Comparison of ENCODE assay signal across 1 cellular context in the genomic region with DNA sequence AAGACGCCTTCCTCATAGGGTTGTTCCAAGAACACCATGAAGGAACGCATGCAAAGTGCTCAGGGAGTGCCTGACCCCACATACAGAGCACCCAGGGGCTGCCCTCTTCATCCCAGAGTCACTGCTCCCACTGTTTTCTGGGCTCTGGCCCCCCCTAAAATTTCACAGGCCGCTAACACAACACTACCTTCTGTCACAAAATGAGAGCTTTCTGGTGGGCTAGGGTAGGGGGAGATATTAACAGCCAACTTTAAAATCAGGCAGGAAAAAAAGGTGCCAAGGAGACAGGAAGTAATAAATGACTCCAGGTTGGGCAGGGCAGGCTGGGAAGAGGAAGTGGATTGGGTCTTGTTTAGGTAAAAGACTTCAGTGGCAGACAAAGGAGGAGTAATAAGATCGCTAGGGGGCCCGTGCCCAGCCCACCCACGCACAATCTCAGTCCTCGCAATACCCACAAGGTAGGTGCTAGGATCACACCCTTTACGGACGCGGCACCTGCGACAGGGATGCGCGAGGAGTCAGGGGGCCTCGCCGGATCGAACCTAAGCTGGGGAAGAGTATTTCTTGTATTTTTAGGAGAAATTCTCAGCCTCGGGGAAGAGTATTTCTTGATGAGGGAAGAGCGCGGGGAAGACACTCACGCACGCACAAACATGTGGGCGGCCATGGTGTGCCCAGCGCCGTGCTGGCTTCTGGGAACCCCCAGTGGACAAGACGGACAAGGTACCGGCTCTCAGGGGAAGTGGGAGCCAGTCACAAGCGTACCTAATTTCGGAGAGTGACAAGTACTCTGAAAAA.
A peak's percentile ranks its signal among the peaks of the same experiment; 100 is the strongest.
TF ChIP-seq lines count a peak whose summit lies in the region.

No MANE protein-coding gene starts in this region.

TF ChIP-seq in K562, 482 proteins besides CTCF, POLR2A, EP300 and RAD21:
- TF ChIP-seq SPI1 (IDR thresholded peaks at IDR 0.05; ENCODE audit: borderline replicate concordance, low read depth, low read length) (peak; percentile 87), SMARCE1 (IDR thresholded peaks at IDR 0.05) (0 out of 2 replicates have a peak, but pooled peaks have one; percentile 22), EGR1 (conservative IDR thresholded peaks at IDR 0.05) (0 out of 2 replicates have a peak, but pooled peaks have one; percentile 6), MAFK (IDR thresholded peaks at IDR 0.05; ENCODE audit: low read length) (no peak), ZFX (CRISPR knock-in tag; IDR thresholded peaks at IDR 0.05) (no peak), TBP (optimal IDR thresholded peaks at IDR 0.05; ENCODE audit: low read depth, low read length) (peak; percentile 7), ZNF23 (CRISPR knock-in tag; IDR thresholded peaks at IDR 0.05) (no peak), SAFB2 (IDR thresholded peaks at IDR 0.05; ENCODE audit: borderline replicate concordance, low read depth, low read length, severe bottlenecking) (no peak)
- TF ChIP-seq, protein P1, sequence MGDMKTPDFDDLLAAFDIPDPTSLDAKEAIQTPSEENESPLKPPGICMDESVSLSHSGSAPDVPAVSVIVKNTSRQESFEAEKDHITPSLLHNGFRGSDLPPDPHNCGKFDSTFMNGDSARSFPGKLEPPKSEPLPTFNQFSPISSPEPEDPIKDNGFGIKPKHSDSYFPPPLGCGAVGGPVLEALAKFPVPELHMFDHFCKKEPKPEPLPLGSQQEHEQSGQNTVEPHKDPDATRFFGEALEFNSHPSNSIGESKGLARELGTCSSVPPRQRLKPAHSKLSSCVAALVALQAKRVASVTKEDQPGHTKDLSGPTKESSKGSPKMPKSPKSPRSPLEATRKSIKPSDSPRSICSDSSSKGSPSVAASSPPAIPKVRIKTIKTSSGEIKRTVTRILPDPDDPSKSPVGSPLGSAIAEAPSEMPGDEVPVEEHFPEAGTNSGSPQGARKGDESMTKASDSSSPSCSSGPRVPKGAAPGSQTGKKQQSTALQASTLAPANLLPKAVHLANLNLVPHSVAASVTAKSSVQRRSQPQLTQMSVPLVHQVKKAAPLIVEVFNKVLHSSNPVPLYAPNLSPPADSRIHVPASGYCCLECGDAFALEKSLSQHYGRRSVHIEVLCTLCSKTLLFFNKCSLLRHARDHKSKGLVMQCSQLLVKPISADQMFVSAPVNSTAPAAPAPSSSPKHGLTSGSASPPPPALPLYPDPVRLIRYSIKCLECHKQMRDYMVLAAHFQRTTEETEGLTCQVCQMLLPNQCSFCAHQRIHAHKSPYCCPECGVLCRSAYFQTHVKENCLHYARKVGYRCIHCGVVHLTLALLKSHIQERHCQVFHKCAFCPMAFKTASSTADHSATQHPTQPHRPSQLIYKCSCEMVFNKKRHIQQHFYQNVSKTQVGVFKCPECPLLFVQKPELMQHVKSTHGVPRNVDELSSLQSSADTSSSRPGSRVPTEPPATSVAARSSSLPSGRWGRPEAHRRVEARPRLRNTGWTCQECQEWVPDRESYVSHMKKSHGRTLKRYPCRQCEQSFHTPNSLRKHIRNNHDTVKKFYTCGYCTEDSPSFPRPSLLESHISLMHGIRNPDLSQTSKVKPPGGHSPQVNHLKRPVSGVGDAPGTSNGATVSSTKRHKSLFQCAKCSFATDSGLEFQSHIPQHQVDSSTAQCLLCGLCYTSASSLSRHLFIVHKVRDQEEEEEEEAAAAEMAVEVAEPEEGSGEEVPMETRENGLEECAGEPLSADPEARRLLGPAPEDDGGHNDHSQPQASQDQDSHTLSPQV (IDR thresholded peaks at IDR 0.05): peak; percentile 19; the same call in 1 of the 2 replicates
